In the genomic region with DNA sequence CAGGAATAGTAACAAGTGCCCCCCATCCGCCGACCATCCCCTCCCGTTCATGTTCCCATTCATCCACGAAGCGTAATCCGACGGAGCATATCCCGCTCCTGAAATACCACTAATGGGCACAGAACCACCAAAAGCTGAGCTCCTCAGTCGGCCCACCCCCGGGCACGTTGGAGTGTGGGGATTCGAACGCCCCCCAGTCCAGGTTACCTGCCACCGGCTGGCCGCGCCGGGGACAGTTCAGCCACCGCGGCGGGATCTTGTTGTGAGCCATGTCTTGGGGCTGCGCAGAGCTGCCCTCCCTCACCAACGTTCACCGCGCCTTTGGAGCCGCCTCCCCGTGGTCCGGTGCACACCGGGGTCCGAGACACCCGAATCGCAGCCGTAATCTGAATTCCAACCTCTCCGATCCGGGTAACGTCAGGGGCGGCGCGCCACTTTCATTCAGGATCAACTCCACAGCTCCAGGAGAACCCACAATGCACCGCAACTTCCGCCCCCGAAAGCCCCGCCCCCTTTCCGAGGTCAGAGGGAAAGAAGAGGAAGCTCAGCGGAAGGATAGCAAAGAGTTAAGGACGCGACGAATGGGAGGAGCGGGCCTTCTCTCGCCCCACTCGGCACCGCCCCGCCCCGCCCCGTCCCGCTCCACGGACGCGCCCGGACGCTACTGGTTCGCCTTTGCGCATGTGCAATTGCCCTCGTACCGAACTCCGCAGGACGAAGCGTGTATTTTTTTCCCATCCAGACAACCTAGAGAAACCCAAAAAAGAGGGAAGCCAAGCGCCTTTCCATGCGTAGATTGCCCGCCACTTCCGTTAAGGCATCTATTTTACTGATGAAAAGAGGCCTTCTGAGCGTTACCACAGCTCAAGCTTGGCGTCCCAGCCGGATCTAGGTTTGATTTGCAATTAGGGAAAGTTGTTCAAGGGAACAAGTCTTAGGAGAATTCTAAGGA, we compare ENCODE assay signal across 8 cellular contexts. TPM values are rescaled to one million over a fixed set of nuclear protein-coding genes. Genes with fewer than 3 reads are reported as not detected.
DNase-seq lines count a peak whose midpoint lies in the region; ATAC-seq and TF ChIP-seq lines count a peak whose summit lies in the region.

A gene (minus strand): TSS at position 480 of the 952 bp plus-strand sequence. CDS start 209 bp downstream, at position 271.

- H3K27ac ChIP-seq in ascending aorta (peak within 1 kb of the TSS; percentile 79 to 86), right cardiac atrium (ENCODE audit: low read length) (peak within 1 kb of the TSS; percentile 92), uterus (peak within 1 kb of the TSS; percentile 83 to 86)

- H3K36me3 ChIP-seq in ascending aorta (no peaks in the 10 kb centered on the region), uterus (no peaks in the 10 kb centered on the region)

- TF ChIP-seq CTCF in ascending aorta (IDR thresholded peaks at IDR 0.05) (no peak), uterus (IDR thresholded peaks at IDR 0.05) (peak in 2 of 4 experiments; percentile 9 to 29)

- H3K4me3 ChIP-seq in ascending aorta: peak within 1 kb of the TSS; percentile 89 to 93
- H3K4me3 ChIP-seq in right cardiac atrium (ENCODE audit: low read length): peak within 1 kb of the TSS; percentile 75
- H3K4me3 ChIP-seq in uterus: peak within 1 kb of the TSS; percentile 70 to 84

- WGBS in right cardiac atrium: under 1% methylated on average over 74 of the region's 74 CpGs

- H3K27me3 ChIP-seq in ascending aorta: no peaks in the 10 kb centered on the region
- H3K27me3 ChIP-seq in right cardiac atrium (ENCODE audit: control insufficient read depth, insufficient read depth): no peaks in the 10 kb centered on the region
- H3K27me3 ChIP-seq in uterus: no peaks in the 10 kb centered on the region

- no peaks in the 10 kb centered on the region for H3K9me3 ChIP-seq in ascending aorta
- H3K9me3 ChIP-seq in right cardiac atrium (ENCODE audit: control insufficient read depth, low read length): no peaks in the 10 kb centered on the region
- no peaks in the 10 kb centered on the region for H3K9me3 ChIP-seq in uterus

- TF ChIP-seq POLR2A in uterus (IDR thresholded peaks at IDR 0.05): peak in 1 of 2 donors; percentile 44

- DNase-seq in NCI-H187 treated with DMSO at 0.1 percent for 48 hours (lab: John Stamatoyannopoulos, UW) (peak; percentile 96), ascending aorta (ENCODE audit: low spot score in 2 of 2) (peak; percentile 96 to 99), right cardiac atrium (peak; percentile 99 to 100 (median 100)), pulmonary artery endothelial cell (ENCODE audit: low read depth, low spot score) (peak; percentile 87), uterus (peak; percentile 99)

- H3K4me1 ChIP-seq in ascending aorta: peaks cover 0 to 6% of the 10 kb centered on the region in 2 donors
- H3K4me1 ChIP-seq in right cardiac atrium (ENCODE audit: control insufficient read depth, insufficient read depth, low read length): peaks cover 2% of the 10 kb centered on the region
- peaks cover 0 to 4% of the 10 kb centered on the region in 2 donors for H3K4me1 ChIP-seq in uterus

- intact Hi-C loops in T-helper 2 cell treated with Interferon-gamma antibody and Interleukin-4, amounts not matched to agents 100 ng/mL and 5 ng/mL, for 36 hours (cut with micrococcal nuclease): loop anchor here (1.0 to 10.0 kb wide), 8 partner anchors 49 to 1623 kb away; a partner anchor contains a TSS
- intact Hi-C loops in ascending aorta (cut with DNase I) (loop anchor here (1.0 to 10.0 kb wide), 5 partner anchors 117 to 1621 kb away; a partner anchor contains a TSS), right cardiac atrium (cut with DNase I) (loop anchor here in 1 of 4 donors (10.0 kb wide), 1 partner anchor 121 kb away; a partner anchor contains a TSS), uterus (cut with DNase I; ENCODE audit: low total_unique reads) (loop anchor here (10.0 kb wide), 1 partner anchor 391 kb away; a partner anchor contains a TSS)

- peak; percentile 84 for ATAC-seq in GM18499 (IDR thresholded peaks at IDR 0.05; ENCODE audit: insufficient read depth, unreplicated experiment)
- peak; percentile 98 for ATAC-seq in HG02943 (IDR thresholded peaks at IDR 0.05; ENCODE audit: low read depth, unreplicated experiment)
- peak; percentile 100 for ATAC-seq in right cardiac atrium

RNA-seq across cellular contexts. Expression of the gene that starts here (rescaled TPM):
- 23.0 and 23.8 TPM in 2 replicates for total RNA-seq in T-helper 2 cell treated with Interferon-gamma antibody and Interleukin-4, amounts not matched to agents 100 ng/mL and 5 ng/mL, for 36 hours
- total RNA-seq in ascending aorta: 13.4 TPM
- total RNA-seq in right cardiac atrium: 1 to 10 TPM; 8.1 to 9.5 (median 8.7) TPM
- polyA plus RNA-seq in right cardiac atrium: 3.9 TPM
- 14.8 and 23.3 TPM in 2 replicates for total RNA-seq in pulmonary artery endothelial cell
- 10 to 100 TPM in 3 of 4 donors, 1 to 10 TPM in 1; 7.4 to 45.7 (median 16.1) TPM for total RNA-seq in uterus

Comparison
In these comparisons a context has a peak if more than half of its experiments do, and no peak if none do; other contexts are left out.
1. Peak in every context shown above with its lines: DNase-seq, ATAC-seq, H3K4me3 ChIP-seq and H3K27ac ChIP-seq.